Comparison of ENCODE assay signal across 8 cellular contexts in the genomic region with DNA sequence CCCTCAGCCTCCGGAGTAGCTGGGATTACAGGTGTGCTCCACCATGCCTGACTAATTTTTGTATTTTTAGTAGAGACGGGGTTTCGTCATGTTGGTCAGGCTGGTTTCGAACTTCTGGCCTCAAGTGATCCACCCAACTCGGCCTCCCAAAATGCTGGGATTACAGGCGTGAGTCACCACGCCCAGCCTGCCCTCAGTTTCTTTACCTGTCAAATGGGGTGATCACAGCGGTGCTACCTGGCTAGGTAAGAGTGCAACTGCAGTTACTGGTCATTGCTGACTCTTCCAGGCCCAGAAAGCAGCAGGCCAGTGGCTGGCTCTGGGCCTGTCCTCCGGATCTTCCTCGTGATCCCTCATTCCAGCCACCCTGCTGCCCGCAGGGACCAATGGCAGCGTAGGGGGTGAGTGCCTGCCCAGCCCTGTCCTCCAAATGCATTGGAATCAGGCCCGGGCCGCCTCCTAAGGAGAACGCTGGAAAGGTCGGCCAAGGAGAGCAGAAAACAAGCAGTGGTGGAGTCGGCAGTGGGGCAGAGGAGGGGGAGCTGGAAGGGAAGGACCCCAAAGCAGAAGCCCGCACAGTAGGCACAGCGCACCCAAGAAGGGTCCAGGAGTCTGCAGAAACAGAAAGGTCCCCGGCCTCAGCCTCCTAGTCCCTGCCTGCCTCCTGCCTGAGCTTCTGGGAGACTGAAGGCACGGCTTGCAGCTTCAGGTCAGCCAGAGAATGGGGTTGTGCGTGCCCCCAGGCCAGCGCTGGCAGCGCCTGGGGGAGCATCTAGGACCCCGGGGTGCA. TPM values are rescaled to one million over a fixed set of nuclear protein-coding genes. Genes with fewer than 3 reads are reported as not detected.
A peak's percentile ranks its signal among the peaks of the same experiment; 100 is the strongest.
DNase-seq lines count a peak whose midpoint lies in the region; ATAC-seq and TF ChIP-seq lines count a peak whose summit lies in the region.

No MANE protein-coding gene starts in this region.

- H4K20me1 ChIP-seq in DOHH2 (ENCODE audit: control insufficient read depth, insufficient read depth, low read depth, low read length) = no peaks in the 10 kb centered on the region

- peak overlapping the region; percentile 92 for H3K4me3 Mint-ChIP-seq in activated CD8-positive, alpha-beta T cell treated with anti-CD3 and anti-CD28 coated beads for 36 hours
- H3K4me3 Mint-ChIP-seq in progenitor cell of endocrine pancreas (ENCODE audit: low read depth) = peak overlapping the region; percentile 95

- H3K9me3 ChIP-seq in DOHH2 (ENCODE audit: control insufficient read depth, insufficient read depth, low read length) = no peaks in the 10 kb centered on the region

- H3K4me2 ChIP-seq in DOHH2 (ENCODE audit: low read length) = peak overlapping the region; percentile 97

- peaks cover 34% of the 10 kb centered on the region for H3K4me1 ChIP-seq in DOHH2 (ENCODE audit: control insufficient read depth, low read length)

- H3K79me2 ChIP-seq in DOHH2 (ENCODE audit: control insufficient read depth, low read length) = no peaks in the 10 kb centered on the region

- intact Hi-C loops in activated CD8-positive, alpha-beta T cell treated with anti-CD3 and anti-CD28 coated beads for 36 hours (cut with micrococcal nuclease) = no loop called here
- intact Hi-C loops in Right ventricle myocardium inferior (cut with DNase I) = loop anchor here (5.0 kb wide), 3 partner anchors 44 to 121 kb away; partner anchors contain the start of genes MVB12A and PGLS

- TF ChIP-seq CTCF in DOHH2 (IDR thresholded peaks at IDR 0.05; ENCODE audit: low read depth, low read length, poor library complexity, severe bottlenecking) = no peak
- TF ChIP-seq CTCF in activated CD8-positive, alpha-beta T cell treated with anti-CD3 and anti-CD28 coated beads for 36 hours (IDR thresholded peaks at IDR 0.05) = no peak
- TF ChIP-seq CTCF in progenitor cell of endocrine pancreas (IDR thresholded peaks at IDR 0.05; ENCODE audit: unreplicated experiment) = no peak

- no peaks in the 10 kb centered on the region for H3K36me3 Mint-ChIP-seq in activated CD8-positive, alpha-beta T cell treated with anti-CD3 and anti-CD28 coated beads for 36 hours (ENCODE audit: low read depth)
- H3K36me3 Mint-ChIP-seq in progenitor cell of endocrine pancreas (ENCODE audit: insufficient read depth) = no peaks in the 10 kb centered on the region

- POLR2A ChIA-PET in activated CD8-positive, alpha-beta T cell treated with anti-CD3 and anti-CD28 coated beads for 36 hours (lab: Charles Lee) = interaction anchor here (1.4 kb wide), 1 partner anchor 74 kb away, joined by 4 read pairs; no protein-coding TSS in a partner anchor

- H3K9me3 Mint-ChIP-seq in activated CD8-positive, alpha-beta T cell treated with anti-CD3 and anti-CD28 coated beads for 36 hours = no peaks in the 10 kb centered on the region
- no peaks in the 10 kb centered on the region for H3K9me3 Mint-ChIP-seq in progenitor cell of endocrine pancreas (ENCODE audit: low read depth)

- DNase-seq in activated CD8-positive, alpha-beta T cell treated with anti-CD3 and anti-CD28 coated beads for 36 hours = no peak
- DNase-seq in Right ventricle myocardium inferior (ENCODE audit: missing footprints) (peak; percentile 89), progenitor cell of endocrine pancreas (ENCODE audit: low spot score, unreplicated experiment) (no peak), iPS-NIHi7 (ENCODE audit: extremely low spot score) (no peak), iPS-NIHi11 (ENCODE audit: low spot score) (no peak), glomerular visceral epithelial cell (ENCODE audit: extremely low spot score) (no peak)
- DNase-seq in stimulated activated CD4-positive, alpha-beta T cell treated with anti-CD3 and anti-CD28 coated beads, Interleukin-2, amount 100 ng/mL, for 48 hours = no peak

- H3K4me3 ChIP-seq in DOHH2 (ENCODE audit: low read length) = peak overlapping the region; percentile 93

- no peak overlapping the region for H3K27ac ChIP-seq in DOHH2 (ENCODE audit: low read depth, low read length)

- H3K4me1 Mint-ChIP-seq in activated CD8-positive, alpha-beta T cell treated with anti-CD3 and anti-CD28 coated beads for 36 hours (ENCODE audit: low read depth) = peaks cover 30% of the 10 kb centered on the region
- H3K4me1 Mint-ChIP-seq in progenitor cell of endocrine pancreas (ENCODE audit: low read depth) = peaks cover 13% of the 10 kb centered on the region

- no peaks in the 10 kb centered on the region for H3K27me3 Mint-ChIP-seq in activated CD8-positive, alpha-beta T cell treated with anti-CD3 and anti-CD28 coated beads for 36 hours
- H3K27me3 Mint-ChIP-seq in progenitor cell of endocrine pancreas = peaks cover 23% of the 10 kb centered on the region

- no peaks in the 10 kb centered on the region for H3K36me3 ChIP-seq in DOHH2 (ENCODE audit: control insufficient read depth, low read length)

- no peak overlapping the region for H3K27ac Mint-ChIP-seq in activated CD8-positive, alpha-beta T cell treated with anti-CD3 and anti-CD28 coated beads for 36 hours
- peak overlapping the region; percentile 93 for H3K27ac Mint-ChIP-seq in progenitor cell of endocrine pancreas

- CTCF ChIA-PET in activated CD8-positive, alpha-beta T cell treated with anti-CD3 and anti-CD28 coated beads for 36 hours (lab: Charles Lee) = interaction anchor here (0.8 to 6.0 kb wide), 5 partner anchors 12 to 106 kb away, joined by 3 to 32 read pairs (median 5); no protein-coding TSS in a partner anchor

- peaks cover 16% of the 10 kb centered on the region for H3K27me3 ChIP-seq in DOHH2 (ENCODE audit: control insufficient read depth, low read length)

- no peak for ATAC-seq in activated CD8-positive, alpha-beta T cell treated with anti-CD3 and anti-CD28 coated beads for 36 hours
- ATAC-seq in Right ventricle myocardium inferior = peak; percentile 40

- H3F3A ChIP-seq in DOHH2 (ENCODE audit: control insufficient read depth, insufficient read depth) = peaks cover 3% of the 10 kb centered on the region; the same call in 1 of the 2 replicates

- H3K9me2 ChIP-seq in DOHH2 (replicated peaks; ENCODE audit: control insufficient read depth, low read length) = no peaks in the 10 kb centered on the region

RNA-seq across cellular contexts. Expression of gene SLC27A1, which starts 1.8 kb away (rescaled TPM):
- total RNA-seq in activated CD8-positive, alpha-beta T cell treated with anti-CD3 and anti-CD28 coated beads for 36 hours = 1 to 10 TPM; 3.5 to 3.6 TPM
- 66.2 TPM for total RNA-seq in Right ventricle myocardium inferior
- total RNA-seq in progenitor cell of endocrine pancreas = 16.7 and 19.8 TPM in 2 replicates

RNA-seq across cellular contexts. Expression of gene NXNL1, which starts 7.8 kb away (rescaled TPM):
- total RNA-seq in activated CD8-positive, alpha-beta T cell treated with anti-CD3 and anti-CD28 coated beads for 36 hours = not detected
- not detected for total RNA-seq in Right ventricle myocardium inferior
- not detected in 2 replicates for total RNA-seq in progenitor cell of endocrine pancreas

RNA-seq across cellular contexts. Expression of gene TMEM221, which starts 20.0 kb away (rescaled TPM):
- not detected for total RNA-seq in activated CD8-positive, alpha-beta T cell treated with anti-CD3 and anti-CD28 coated beads for 36 hours
- total RNA-seq in Right ventricle myocardium inferior = not detected
- 3.6 and 4.5 TPM in 2 replicates for total RNA-seq in progenitor cell of endocrine pancreas

RNA-seq across cellular contexts. Expression of gene PGLS, which starts 43.0 kb away (rescaled TPM):
- total RNA-seq in activated CD8-positive, alpha-beta T cell treated with anti-CD3 and anti-CD28 coated beads for 36 hours = 10 to 100 TPM; 58.0 to 58.9 TPM
- 20.8 TPM for total RNA-seq in Right ventricle myocardium inferior
- 102 and 107 TPM in 2 replicates for total RNA-seq in progenitor cell of endocrine pancreas

RNA-seq across cellular contexts. Expression of gene MVB12A, which starts 48.6 kb away (rescaled TPM):
- total RNA-seq in activated CD8-positive, alpha-beta T cell treated with anti-CD3 and anti-CD28 coated beads for 36 hours = 10 to 100 TPM; 28.1 to 31.8 TPM
- total RNA-seq in Right ventricle myocardium inferior = 19.9 TPM
- total RNA-seq in progenitor cell of endocrine pancreas = 50.7 and 56.6 TPM in 2 replicates
